9 cellular contexts compared by ENCODE assay signal in genomic region chrX:20514358-20514757, GRCh38.
DNase-seq lines count a peak whose midpoint lies in the region; ATAC-seq and TF ChIP-seq lines count a peak whose summit lies in the region.
"Had no signal": no experiment of that assay in that cellular context is flagged by ENCODE, and none has a peak within 500 bp of the region (broad histone marks: within the 10 kb centered on the region; RNA-seq: fewer than 3 reads in every experiment).

No MANE protein-coding gene starts in this region.

- no peak for TF ChIP-seq CTCF in cardiac fibroblast (IDR thresholded peaks at IDR 0.05; ENCODE audit: low read depth, low read length)
- TF ChIP-seq CTCF in omental fat pad (IDR thresholded peaks at IDR 0.05) = no peak

- ATAC-seq in omental fat pad (ENCODE audit: low FRiP score) (peak; percentile 70), HG03039 (IDR thresholded peaks at IDR 0.05; ENCODE audit: unreplicated experiment) (no peak)

- no peak overlapping the region for H3K27ac ChIP-seq in caudate nucleus (ENCODE audit: low read depth, low read length)

- peak; percentile 37 for DNase-seq in GM03348 (ENCODE audit: low spot score)
- peak; percentile 80 for DNase-seq in NCI-H226
- peak; percentile 64 to 80 for DNase-seq in cardiac fibroblast (ENCODE audit: low read depth in 2 of 2)
- DNase-seq in omental fat pad (ENCODE audit: low spot score) = no peak
- no peak for DNase-seq in caudate nucleus (lab: John Stamatoyannopoulos, UW)
- no peak for DNase-seq in KG1 (lab: John Stamatoyannopoulos, UW)
- DNase-seq in hippocampal formation (lab: John Stamatoyannopoulos, UW) = no peak
- DNase-seq: activated B cell treated with CpG ODN at 0.5 μM for 24 hours had no signal

- no peak overlapping the region for H3K4me3 ChIP-seq in cardiac fibroblast (replicated peaks in 1 of 2; ENCODE audit: low read depth in 2 of 2, low read length in 2 of 2)

Comparison
In these comparisons a context has a peak if more than half of its experiments do, and no peak if none do; other contexts are left out.
1. DNase-seq: peak in GM03348 (single experiment), NCI-H226 (single experiment) and cardiac fibroblast (2 of 2); none in omental fat pad (single experiment), caudate nucleus (0 of 61), KG1 (single experiment) and hippocampal formation (0 of 2).